8 cellular contexts compared by ENCODE assay signal in the genomic region with DNA sequence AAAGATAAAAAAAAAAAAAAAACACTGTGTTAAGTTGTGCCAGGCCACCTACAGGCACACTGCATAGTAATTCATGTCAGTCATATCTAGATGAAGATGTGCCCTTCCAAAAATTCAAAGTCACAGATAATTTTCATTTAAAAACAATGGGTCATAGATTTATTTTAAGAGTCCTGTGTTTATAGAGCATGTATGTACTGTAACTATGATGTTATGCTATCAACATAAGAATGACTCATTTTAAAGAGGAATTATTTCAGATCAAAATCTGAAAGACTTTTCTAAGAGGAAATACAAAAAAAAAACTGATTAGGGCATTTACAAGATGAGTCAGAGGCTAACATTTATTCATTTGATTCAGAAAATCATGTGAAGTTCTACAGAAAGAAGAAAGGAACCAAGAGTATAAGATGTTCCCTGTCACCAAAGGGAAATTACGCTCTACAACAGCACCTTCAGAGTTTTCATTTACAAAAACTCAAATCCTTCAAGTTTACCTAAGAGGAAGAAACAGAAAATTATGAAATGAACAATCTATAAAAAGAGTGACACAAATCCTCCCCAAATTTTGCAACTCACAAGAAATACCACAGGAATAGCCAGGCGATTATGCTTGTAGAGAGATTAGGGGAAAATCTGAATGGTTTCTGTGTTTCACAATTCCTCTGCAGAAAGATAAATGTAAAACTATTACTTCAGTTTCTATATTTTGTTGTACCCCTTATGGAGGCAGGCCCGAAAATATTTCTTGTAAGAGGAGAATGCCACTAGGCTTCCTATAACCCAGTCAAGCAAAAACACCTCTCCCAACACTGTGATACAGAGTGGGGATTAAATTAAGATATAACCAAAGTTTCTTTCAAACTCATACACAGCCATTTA. TPM values are rescaled to one million over a fixed set of nuclear protein-coding genes. Genes with fewer than 3 reads are reported as not detected.
DNase-seq lines count a peak whose midpoint lies in the region; ATAC-seq, FAIRE-seq and TF ChIP-seq lines count a peak whose summit lies in the region.

No MANE protein-coding gene starts in this region.

- H3K36me3 Mint-ChIP-seq in central memory CD8-positive, alpha-beta T cell (ENCODE audit: insufficient read depth), result peaks cover 2% of the 10 kb centered on the region
- peaks cover 0 to 4% of the 10 kb centered on the region in 2 donors for H3K36me3 Mint-ChIP-seq in naive B cell

- no peak overlapping the region for H3K4me3 ChIP-seq in WERI-Rb-1 (ENCODE audit: low read depth, low read length)

- no peaks in the 10 kb centered on the region for H3K9me3 Mint-ChIP-seq in central memory CD8-positive, alpha-beta T cell
- H3K9me3 Mint-ChIP-seq in naive B cell, result no peaks in the 10 kb centered on the region

- ATAC-seq in GM19043 (IDR thresholded peaks at IDR 0.05; ENCODE audit: low read depth, unreplicated experiment) (peak; percentile 27), naive B cell (ENCODE audit: low read depth in 2 of 2) (peak; percentile 27 to 40)
- peak; percentile 60 for ATAC-seq in central memory CD8-positive, alpha-beta T cell (replicated peaks; ENCODE audit: extremely low read depth, poor library complexity, severe bottlenecking)

- H3K4me3 Mint-ChIP-seq in central memory CD8-positive, alpha-beta T cell, result peak overlapping the region; percentile 53
- no peak overlapping the region for H3K4me3 Mint-ChIP-seq in naive B cell

- H3K36me3 ChIP-seq in WERI-Rb-1, result no peaks in the 10 kb centered on the region

- TF ChIP-seq CTCF in WERI-Rb-1 (IDR thresholded peaks at IDR 0.05; ENCODE audit: low read depth, low read length), result no peak

- TF ChIP-seq POLR2A in GM12891 (IDR thresholded peaks at IDR 0.05; ENCODE audit: low read depth, low read length), result no peak

- H3K9me3 ChIP-seq in WERI-Rb-1 (ENCODE audit: severe bottlenecking), result no peaks in the 10 kb centered on the region

- H3K27me3 Mint-ChIP-seq in central memory CD8-positive, alpha-beta T cell, result no peaks in the 10 kb centered on the region
- no peaks in the 10 kb centered on the region for H3K27me3 Mint-ChIP-seq in naive B cell

- peak; percentile 66 to 86 for DNase-seq in NOMO-1 (lab: John Stamatoyannopoulos, UW; ENCODE audit: unreplicated experiment in 2 of 2)
- DNase-seq in central memory CD8-positive, alpha-beta T cell (ENCODE audit: low spot score in 2 of 2), result no peak
- no peak for DNase-seq in naive B cell
- DNase-seq in ecto neural progenitor cell (ENCODE audit: low spot score), result no peak
- DNase-seq in WERI-Rb-1, result no peak
- no peak for DNase-seq in mucosa of gallbladder (ENCODE audit: low spot score)
- no peak for DNase-seq in GM12891 (ENCODE audit: insufficient read length, low spot score)

- FAIRE-seq in GM12891 (lab: Jason Lieb, UNC), result no peak

- peaks cover 18% of the 10 kb centered on the region for H3K4me1 Mint-ChIP-seq in central memory CD8-positive, alpha-beta T cell
- H3K4me1 Mint-ChIP-seq in naive B cell, result peaks cover 13 to 27% (median 25%) of the 10 kb centered on the region in 3 donors

- peak overlapping the region; percentile 75 for H3K27ac Mint-ChIP-seq in central memory CD8-positive, alpha-beta T cell (ENCODE audit: low read depth)
- peak overlapping the region in 3 of 6 donors; percentile 20 to 66 (median 24) for H3K27ac Mint-ChIP-seq in naive B cell

- H3K27me3 ChIP-seq in WERI-Rb-1 (ENCODE audit: insufficient read depth, low read depth, severe bottlenecking), result no peaks in the 10 kb centered on the region

- no peak overlapping the region for H3K27ac ChIP-seq in WERI-Rb-1

TF ChIP-seq in GM12891, 5 proteins besides CTCF, POLR2A, EP300 and RAD21:
- TF ChIP-seq SPI1 (IDR thresholded peaks at IDR 0.05; ENCODE audit: low read depth, low read length) (no peak), TAF1 (IDR thresholded peaks at IDR 0.05; ENCODE audit: low read depth, low read length) (no peak), POU2F2 (IDR thresholded peaks at IDR 0.05; ENCODE audit: low read depth, low read length) (no peak), PAX5 (IDR thresholded peaks at IDR 0.05; ENCODE audit: insufficient read depth, low read length, severe bottlenecking) (no peak)
TF ChIP-seq in GM12891: peak in this region for 0.

RNA-seq across cellular contexts. Expression of gene TP53BP2, which starts 13.8 kb away (rescaled TPM):
- polyA plus RNA-seq in naive B cell (ENCODE audit: low read depth in 6 of 6), result 10 to 100 TPM in 4 of 6 donors, 1 to 10 TPM in 2; 2.8 to 15.5 (median 12.9) TPM
- total RNA-seq in mucosa of gallbladder, result 48.7 TPM
- polyA plus RNA-seq in GM12891 (2012; ENCODE audit: low read depth, missing spikeins), result 4.9 TPM

Comparison
In these comparisons a context has a peak if more than half of its experiments do, and no peak if none do; other contexts are left out.
1. DNase-seq: peak in NOMO-1 (2 of 2); none in central memory CD8-positive, alpha-beta T cell (0 of 2), naive B cell (single experiment), ecto neural progenitor cell (single experiment), WERI-Rb-1 (single experiment), mucosa of gallbladder (single experiment) and GM12891 (single experiment).
2. Peak in every context shown above with its lines, with median percentiles within 50 percentile points of each other: ATAC-seq.